1 cellular context compared by ENCODE assay signal in genomic region chr12:52248541-52249035, GRCh38.
TF ChIP-seq lines count a peak whose summit lies in the region.

No MANE protein-coding gene starts in this region.

TF ChIP-seq in endothelial cell of umbilical vein, 7 proteins besides CTCF, POLR2A, EP300 and RAD21:
- TF ChIP-seq MAX (IDR thresholded peaks at IDR 0.05; ENCODE audit: insufficient read depth, insufficient read length): no peak
- no peak for TF ChIP-seq EZH2 (IDR thresholded peaks at IDR 0.05; ENCODE audit: borderline replicate concordance, low read depth, low read length, severe bottlenecking)
- TF ChIP-seq FOS (IDR thresholded peaks at IDR 0.05; ENCODE audit: borderline replicate concordance, insufficient read depth, low read length): no peak
